Comparison of ENCODE assay signal across 20 cellular contexts in genomic region chr6:27500177-27500576, GRCh38. TPM values are rescaled to one million over a fixed set of nuclear protein-coding genes. Genes with fewer than 3 reads are reported as not detected.
DNase-seq lines count a peak whose midpoint lies in the region; ATAC-seq and TF ChIP-seq lines count a peak whose summit lies in the region.
"Had no signal": no experiment of that assay in that cellular context is flagged by ENCODE, and none has a peak within 500 bp of the region (broad histone marks: within the 10 kb centered on the region; RNA-seq: fewer than 3 reads in every experiment).

No MANE protein-coding gene starts in this region.

- H3K36me3 ChIP-seq in mammary epithelial cell (ENCODE audit: insufficient read depth, low read length), result no peaks in the 10 kb centered on the region
- no peaks in the 10 kb centered on the region for H3K36me3 ChIP-seq in breast epithelium
- no peaks in the 10 kb centered on the region for H3K36me3 ChIP-seq in HUES6 (ENCODE audit: control insufficient read depth, insufficient read depth, low read length)
- no peaks in the 10 kb centered on the region for H3K36me3 ChIP-seq in endodermal cell (ENCODE audit: control insufficient read depth, insufficient read depth, low read length)
- no peaks in the 10 kb centered on the region for H3K36me3 ChIP-seq in GM23248 (ENCODE audit: low read depth)
- H3K36me3 ChIP-seq: BE2C had no signal

- H3K9me3 ChIP-seq in mammary epithelial cell (replicated peaks; ENCODE audit: insufficient read depth, low read length) (no peaks in the 10 kb centered on the region), breast epithelium (no peaks in the 10 kb centered on the region), HUES6 (ENCODE audit: control insufficient read depth, insufficient read depth, low read depth, low read length) (no peaks in the 10 kb centered on the region), endodermal cell (ENCODE audit: control insufficient read depth, low read length) (no peaks in the 10 kb centered on the region), GM23248 (ENCODE audit: low read depth) (no peaks in the 10 kb centered on the region)

- H3K9me3 Mint-ChIP-seq in endodermal cell, result no peaks in the 10 kb centered on the region
- H3K9me3 Mint-ChIP-seq in nephron progenitor cell, result no peaks in the 10 kb centered on the region

- in situ Hi-C loops in mammary epithelial cell (cut with MboI; ENCODE audit: low sequenced_read_pairs in 2 of 2) (loop anchor here in 1 of 2 donors (25.0 kb wide), 1 partner anchor 313 kb away; no protein-coding TSS in a partner anchor), GM23248 (cut with MboI) (no loop called here)

- H4K20me1 ChIP-seq in mammary epithelial cell (ENCODE audit: insufficient read depth, low read length) (no peaks in the 10 kb centered on the region), GM23248 (ENCODE audit: insufficient read depth) (no peaks in the 10 kb centered on the region)

- no peak for DNase-seq in mammary epithelial cell
- DNase-seq in breast epithelium (ENCODE audit: low spot score in 2 of 2), result no peak
- peak; percentile 52 for DNase-seq in endodermal cell
- no peak for DNase-seq in nephron progenitor cell
- DNase-seq in GM23248, result no peak
- DNase-seq in ecto neural progenitor cell (ENCODE audit: low spot score), result no peak
- DNase-seq: BE2C; CD4-positive, alpha-beta memory T cell; DMS79; HCEC 1CT; NCI-H1417; NCI-H187; NCI-H2107; NCI-H226; NCI-H524; NCI-H82; RPMI8226 had no signal

- dilution Hi-C loops in mammary epithelial cell (cut with HindIII; ENCODE audit: low sequenced_read_pairs), result loop anchor here (10.0 kb wide), 1 partner anchor 105 kb away; no protein-coding TSS in a partner anchor

- CTCF ChIA-PET in mammary epithelial cell (lab: Charles Lee; ENCODE audit: low non-redundant PET), result no interaction called here

- H3K79me2 ChIP-seq in mammary epithelial cell (ENCODE audit: insufficient read depth, low read length) (no peaks in the 10 kb centered on the region), GM23248 (ENCODE audit: insufficient read depth) (no peaks in the 10 kb centered on the region)

- no peak for ATAC-seq in GM19023 (IDR thresholded peaks at IDR 0.05; ENCODE audit: unreplicated experiment)

- BruUV-seq in mammary epithelial cell (replicated peaks; lab: Mats Ljungman, UMichigan), result no TSS peak

- H3K4me2 ChIP-seq in mammary epithelial cell (ENCODE audit: insufficient read depth, low read depth, low read length), result no peak overlapping the region
- H3K4me2 ChIP-seq in GM23248 (ENCODE audit: unreplicated experiment), result no peak overlapping the region
- H3K4me2 ChIP-seq: KMS-11 had no signal

- 100% methylated on average over 1 of the region's 2 CpGs for WGBS in mammary epithelial cell (ENCODE audit: low coverage, missing lambda C conversion rate)
- 22 to 40% methylated on average over 1 to 2 of the region's 2 CpGs for WGBS in endodermal cell (ENCODE audit: insufficient coverage in 1 of 2, insufficient read length in 1 of 2), 2 experiments
- WGBS in GM23248 (ENCODE audit: low coverage in 1 of 2, low lambda C conversion rate in 2 of 2, missing lambda C conversion rate in 2 of 2), 2 experiments, result 4 to 26% methylated on average over 2 of the region's 2 CpGs

- intact Hi-C loops in mammary epithelial cell (cut with micrococcal nuclease), result loop anchor here (5.0 to 10.0 kb wide), 3 partner anchors 168 to 205 kb away; no protein-coding TSS in a partner anchor
- intact Hi-C loops in breast epithelium (cut with DNase I; ENCODE audit: low total_unique reads), result no loop called here

- H3K4me3 Mint-ChIP-seq in endodermal cell (peak overlapping the region; percentile 12), nephron progenitor cell (peak overlapping the region; percentile 56)

- H3K27me3 ChIP-seq in mammary epithelial cell (ENCODE audit: insufficient read depth, low read length) (no peaks in the 10 kb centered on the region), breast epithelium (peaks cover 0 to 31% of the 10 kb centered on the region in 2 donors), HUES6 (ENCODE audit: control insufficient read depth, insufficient read depth, low read length) (0 out of 2 replicates have a peak, but pooled peaks cover under 1% of the 10 kb centered on the region), endodermal cell (ENCODE audit: control insufficient read depth, insufficient read depth, low read length, poor library complexity, severe bottlenecking) (no peaks in the 10 kb centered on the region), GM23248 (replicated peaks; ENCODE audit: insufficient read depth) (0 out of 2 replicates have a peak, but pooled peaks cover 5% of the 10 kb centered on the region)

- H3K27ac ChIP-seq in mammary epithelial cell (ENCODE audit: insufficient read depth, low read depth, low read length), result no peak overlapping the region
- no peak overlapping the region for H3K27ac ChIP-seq in breast epithelium
- H3K27ac ChIP-seq in HUES6 (ENCODE audit: low read depth, low read length), result no peak overlapping the region
- no peak overlapping the region for H3K27ac ChIP-seq in endodermal cell (ENCODE audit: low read depth, low read length)
- no peak overlapping the region for H3K27ac ChIP-seq in GM23248
- H3K27ac ChIP-seq: KMS-11 had no signal

- H2AFZ ChIP-seq in mammary epithelial cell (ENCODE audit: low read depth, low read length) (peak overlapping the region; percentile 50), GM23248 (no peak overlapping the region)

- H3K9ac ChIP-seq in mammary epithelial cell (ENCODE audit: insufficient read depth, low read length), result no peak overlapping the region
- no peak overlapping the region for H3K9ac ChIP-seq in HUES6 (ENCODE audit: low read length)
- H3K9ac ChIP-seq in endodermal cell (ENCODE audit: extremely low read depth, low read length, poor library complexity, severe bottlenecking), result no peak overlapping the region
- H3K9ac ChIP-seq in GM23248, result no peak overlapping the region
- H3K9ac ChIP-seq: KMS-11 had no signal

- H3K36me3 Mint-ChIP-seq in endodermal cell (ENCODE audit: low read depth), result no peaks in the 10 kb centered on the region
- H3K36me3 Mint-ChIP-seq in nephron progenitor cell (ENCODE audit: low read depth), result no peaks in the 10 kb centered on the region

- no peaks in the 10 kb centered on the region for H3K4me1 ChIP-seq in mammary epithelial cell (ENCODE audit: insufficient read depth, low read length)
- H3K4me1 ChIP-seq in breast epithelium, result no peaks in the 10 kb centered on the region
- H3K4me1 ChIP-seq in HUES6 (ENCODE audit: control insufficient read depth, insufficient read depth, low read length), result no peaks in the 10 kb centered on the region
- no peaks in the 10 kb centered on the region for H3K4me1 ChIP-seq in endodermal cell (ENCODE audit: control insufficient read depth, insufficient read depth, low read length)
- peaks cover 8% of the 10 kb centered on the region; the same call in 1 of the 2 replicates for H3K4me1 ChIP-seq in GM23248 (ENCODE audit: insufficient read depth)

- H3K9me2 ChIP-seq in GM23248 (ENCODE audit: insufficient read depth), result no peaks in the 10 kb centered on the region

- TF ChIP-seq CTCF in mammary epithelial cell (conservative IDR thresholded peaks at IDR 0.05 in 1 of 2, IDR thresholded peaks at IDR 0.05 in 1 of 2; ENCODE audit: extremely low read depth in 1 of 2, insufficient read depth in 1 of 2, low read depth in 1 of 2, low read length in 2 of 2) (no peak), breast epithelium (IDR thresholded peaks at IDR 0.05) (no peak), endodermal cell (conservative IDR thresholded peaks at IDR 0.05) (no peak), nephron progenitor cell (IDR thresholded peaks at IDR 0.05) (no peak)

- no peak overlapping the region for H3K27ac Mint-ChIP-seq in endodermal cell
- no peak overlapping the region for H3K27ac Mint-ChIP-seq in nephron progenitor cell

- TF ChIP-seq POLR2A in breast epithelium (IDR thresholded peaks at IDR 0.05), result no peak

- H3K27me3 Mint-ChIP-seq in endodermal cell (ENCODE audit: insufficient read depth), result peaks cover 2% of the 10 kb centered on the region
- peaks cover 58% of the 10 kb centered on the region for H3K27me3 Mint-ChIP-seq in nephron progenitor cell (ENCODE audit: low read depth, poor library complexity)

- H3K4me3 ChIP-seq in mammary epithelial cell (replicated peaks in 1 of 3; ENCODE audit: insufficient read depth in 1 of 3, low read depth in 2 of 3, low read length in 3 of 3), result no peak overlapping the region
- no peak overlapping the region for H3K4me3 ChIP-seq in breast epithelium
- peak overlapping the region; percentile 49 for H3K4me3 ChIP-seq in HUES6 (ENCODE audit: low read depth, low read length)
- H3K4me3 ChIP-seq in endodermal cell (ENCODE audit: low read length), result no peak overlapping the region
- H3K4me3 ChIP-seq in GM23248, result no peak overlapping the region

- peaks cover 37% of the 10 kb centered on the region for H3F3A ChIP-seq in GM23248 (ENCODE audit: insufficient read depth)

- H3K4me1 Mint-ChIP-seq in endodermal cell, result peaks cover 2% of the 10 kb centered on the region
- H3K4me1 Mint-ChIP-seq in nephron progenitor cell, result peaks cover 13% of the 10 kb centered on the region

RNA-seq across cellular contexts. Expression of gene ZNF184, which starts 27.3 kb away (rescaled TPM):
- total RNA-seq in mammary epithelial cell, result 1 to 10 TPM; 3.4 to 7.2 TPM
- polyA plus RNA-seq in mammary epithelial cell, result 1.7 TPM
- polyA minus RNA-seq in mammary epithelial cell, result 3.8 TPM
- total RNA-seq in breast epithelium, result 10 to 100 TPM in 1 of 3 donors, 1 to 10 TPM in 2; 3.8 to 13.3 (median 9.2) TPM
- 10 to 100 TPM in 1 of 2 donors, 1 to 10 TPM in 1; 9.2 to 16.5 TPM for total RNA-seq in endodermal cell
- 14.4 TPM for polyA plus RNA-seq in endodermal cell (2013, experiment 1 of 2)
- polyA plus RNA-seq in endodermal cell (2013, experiment 2 of 2), result 12.8 TPM
- 3.2 and 3.8 TPM in 2 replicates for total RNA-seq in GM23248 (2014; rRNA removed; shearing (Covaris generic))
- polyA plus RNA-seq in GM23248 (2016; fragmentation: Nextera tagmentation; extraction: Ambion mirVana), result 3.8 TPM in 2 replicates
